31 cellular contexts compared by ENCODE assay signal in genomic region chr2:74100254-74101216, GRCh38. TPM values are rescaled to one million over a fixed set of nuclear protein-coding genes. Genes with fewer than 3 reads are reported as not detected.
A peak's percentile ranks its signal among the peaks of the same experiment; 100 is the strongest.
DNase-seq lines count a peak whose midpoint lies in the region; ATAC-seq, FAIRE-seq and TF ChIP-seq lines count a peak whose summit lies in the region.
"Had no signal": no experiment of that assay in that cellular context is flagged by ENCODE, and none has a peak within 500 bp of the region (broad histone marks: within the 10 kb centered on the region; RNA-seq: fewer than 3 reads in every experiment).

No MANE protein-coding gene starts in this region.

- no peaks in the 10 kb centered on the region for H3K9me3 ChIP-seq in right cardiac atrium (ENCODE audit: control insufficient read depth, low read length)
- no peaks in the 10 kb centered on the region for H3K9me3 ChIP-seq in right atrium auricular region
- no peaks in the 10 kb centered on the region for H3K9me3 ChIP-seq in astrocyte (ENCODE audit: insufficient read depth, low read depth, low read length)
- H3K9me3 ChIP-seq: heart left ventricle, uterus had no signal

- H3K9ac ChIP-seq in astrocyte (ENCODE audit: low read length), result no peak overlapping the region

- H4K20me1 ChIP-seq in astrocyte (ENCODE audit: insufficient read depth, low read length), result peaks cover 3% of the 10 kb centered on the region

- peak; percentile 13 to 14 for ATAC-seq in right cardiac atrium
- ATAC-seq: stimulated activated memory B cell treated with anti-CD40 and anti-IgM and Interleukin-4, amounts not matched to agents 10 μg/mL and 1 μg/mL and 100 μg/mL, for 72 hours had no signal

- H3K4me3 ChIP-seq in right cardiac atrium (ENCODE audit: low read length) (no peak overlapping the region), right atrium auricular region (no peak overlapping the region), astrocyte (ENCODE audit: insufficient read depth, low read depth, low read length) (no peak overlapping the region)
- H3K4me3 ChIP-seq: heart left ventricle, uterus had no signal

- H3K36me3 Mint-ChIP-seq in astrocyte (ENCODE audit: low read depth, unreplicated experiment), result peaks cover 26% of the 10 kb centered on the region
- H3K36me3 Mint-ChIP-seq in osteocyte (ENCODE audit: unreplicated experiment), result peaks cover 47% of the 10 kb centered on the region

- no peak for DNase-seq in right cardiac atrium
- DNase-seq in right atrium auricular region (ENCODE audit: low spot score), result no peak
- DNase-seq in astrocyte (ENCODE audit: low read depth), result no peak
- peak; percentile 76 for DNase-seq in osteocyte (ENCODE audit: extremely low spot score, unreplicated experiment)
- no peak for DNase-seq in GM19239 (ENCODE audit: insufficient read length, low spot score)
- DNase-seq in AML-193 (lab: John Stamatoyannopoulos, UW), result no peak
- no peak for DNase-seq in H4 (ENCODE audit: low spot score)
- DNase-seq: ACHN; activated CD4-positive, alpha-beta T cell treated with anti-CD3 and anti-CD28 coated beads for 48 hours; activated naive CD4-positive, alpha-beta T cell; activated T-cell treated with anti-CD3 and anti-CD28 coated beads, Interleukin-2, amount 50 U/mL, for 4 hours; DMS 273 treated with DMSO at 0.1 percent for 48 hours; EL; foreskin melanocyte; H7; MM.1S; naive B cell; NCI-H1417; NCI-H345; NCI-H69; occipital lobe; PC-3; stimulated activated CD4-positive, alpha-beta T cell treated with anti-CD3 and anti-CD28 coated beads, Interleukin-15, amount 100 ng/mL, for 24 hours; stimulated activated CD4-positive, alpha-beta T cell treated with anti-CD3 and anti-CD28 coated beads, Interleukin-4, amount 100 ng/mL, for 4 hours; uterus had no signal

- H3K4me3 Mint-ChIP-seq in astrocyte (ENCODE audit: unreplicated experiment) (no peak overlapping the region), osteocyte (ENCODE audit: unreplicated experiment) (no peak overlapping the region)
- H3K4me3 Mint-ChIP-seq: activated T-cell treated with anti-CD3 and anti-CD28 coated beads, Interleukin-2, amount 50 U/mL, for 4 hours; mesothelial cell of epicardium; stimulated activated memory B cell treated with anti-CD40 and anti-IgM and Interleukin-4, amounts not matched to agents 10 μg/mL and 1 μg/mL and 100 μg/mL, for 72 hours had no signal

- intact Hi-C loops in right cardiac atrium (cut with DNase I), result no loop called here

- TF ChIP-seq CTCF in right atrium auricular region (IDR thresholded peaks at IDR 0.05) (no peak), astrocyte (IDR thresholded peaks at IDR 0.05; ENCODE audit: insufficient read depth, low read depth, low read length) (no peak), osteocyte (IDR thresholded peaks at IDR 0.05) (no peak)

- H3K4me1 ChIP-seq in right cardiac atrium (ENCODE audit: control insufficient read depth, insufficient read depth, low read length) (no peaks in the 10 kb centered on the region), right atrium auricular region (no peaks in the 10 kb centered on the region), astrocyte (ENCODE audit: insufficient read depth, low read length) (no peaks in the 10 kb centered on the region)
- H3K4me1 ChIP-seq: heart left ventricle, uterus had no signal

- H3K27ac Mint-ChIP-seq in astrocyte (ENCODE audit: unreplicated experiment) (peak overlapping the region; percentile 53), osteocyte (ENCODE audit: unreplicated experiment) (no peak overlapping the region)
- H3K27ac Mint-ChIP-seq: mesothelial cell of epicardium; stimulated activated memory B cell treated with anti-CD40 and anti-IgM and Interleukin-4, amounts not matched to agents 10 μg/mL and 1 μg/mL and 100 μg/mL, for 72 hours had no signal

- H2AFZ ChIP-seq in astrocyte (ENCODE audit: low read depth, low read length), result no peak overlapping the region

- H3K27me3 Mint-ChIP-seq in astrocyte (ENCODE audit: low read depth, unreplicated experiment) (no peaks in the 10 kb centered on the region), osteocyte (ENCODE audit: unreplicated experiment) (no peaks in the 10 kb centered on the region)
- H3K27me3 Mint-ChIP-seq: naive B cell; stimulated activated memory B cell treated with anti-CD40 and anti-IgM and Interleukin-4, amounts not matched to agents 10 μg/mL and 1 μg/mL and 100 μg/mL, for 72 hours had no signal

- H3K27ac ChIP-seq in right cardiac atrium (ENCODE audit: low read length), result no peak overlapping the region
- H3K27ac ChIP-seq in right atrium auricular region, result no peak overlapping the region
- no peak overlapping the region for H3K27ac ChIP-seq in astrocyte (ENCODE audit: low read depth, low read length)
- H3K27ac ChIP-seq: heart left ventricle, uterus had no signal

- H3K4me1 Mint-ChIP-seq in astrocyte (ENCODE audit: low read depth, unreplicated experiment) (no peaks in the 10 kb centered on the region), osteocyte (ENCODE audit: unreplicated experiment) (no peaks in the 10 kb centered on the region)
- H3K4me1 Mint-ChIP-seq: mesothelial cell of epicardium; naive B cell; stimulated activated memory B cell treated with anti-CD40 and anti-IgM and Interleukin-4, amounts not matched to agents 10 μg/mL and 1 μg/mL and 100 μg/mL, for 72 hours had no signal

- H3K27me3 ChIP-seq in right cardiac atrium (ENCODE audit: control insufficient read depth, insufficient read depth) (no peaks in the 10 kb centered on the region), right atrium auricular region (no peaks in the 10 kb centered on the region), astrocyte (ENCODE audit: insufficient read depth, low read length) (no peaks in the 10 kb centered on the region)
- H3K27me3 ChIP-seq: heart left ventricle, uterus had no signal

- peaks cover 18% of the 10 kb centered on the region for H3K36me3 ChIP-seq in right atrium auricular region
- peaks cover 2% of the 10 kb centered on the region for H3K36me3 ChIP-seq in astrocyte (ENCODE audit: insufficient read depth, low read length)
- H3K36me3 ChIP-seq: uterus had no signal

- no peak overlapping the region for H3K4me2 ChIP-seq in astrocyte (ENCODE audit: low read length)

- no peaks in the 10 kb centered on the region for H3K9me3 Mint-ChIP-seq in astrocyte (ENCODE audit: unreplicated experiment)
- no peaks in the 10 kb centered on the region for H3K9me3 Mint-ChIP-seq in osteocyte (ENCODE audit: unreplicated experiment)
- H3K9me3 Mint-ChIP-seq: activated T-cell treated with anti-CD3 and anti-CD28 coated beads, Interleukin-2, amount 50 U/mL, for 4 hours; mesothelial cell of epicardium; naive B cell; stimulated activated memory B cell treated with anti-CD40 and anti-IgM and Interleukin-4, amounts not matched to agents 10 μg/mL and 1 μg/mL and 100 μg/mL, for 72 hours had no signal

- 96% methylated on average over 25 of the region's 25 CpGs for WGBS in right cardiac atrium

- no peak for FAIRE-seq in astrocyte (lab: Jason Lieb, UNC)
- FAIRE-seq in GM19239 (lab: Jason Lieb, UNC), result no peak
- FAIRE-seq: bronchial epithelial cell, GM18507, keratinocyte had no signal

- no peaks in the 10 kb centered on the region for H3K79me2 ChIP-seq in astrocyte (ENCODE audit: insufficient read depth, low read length)

RNA-seq across cellular contexts. Expression of gene BOLA3, which starts 47.2 kb away (rescaled TPM):
- total RNA-seq in right cardiac atrium (100 to 1,000 TPM in 2 of 4 donors, 10 to 100 TPM in 2; 75.5 to 111 (median 96.2) TPM), right atrium auricular region (100 to 1,000 TPM in 1 of 2 donors, 10 to 100 TPM in 1; 60.4 to 174 TPM), astrocyte (42.4 and 48.8 TPM in 2 replicates), osteocyte (22.4 and 23.1 TPM in 2 replicates)
- polyA plus RNA-seq in right cardiac atrium, result 327 TPM
- total RNA-seq in H4 (2014; rRNA removed; shearing (Covaris generic)), result 144 and 202 TPM in 2 replicates
